Comparison of ENCODE assay signal across 11 cellular contexts in genomic region chr17:27320222-27320560, GRCh38. TPM values are rescaled to one million over a fixed set of nuclear protein-coding genes. Genes with fewer than 3 reads are reported as not detected.
DNase-seq lines count a peak whose midpoint lies in the region; ATAC-seq, FAIRE-seq and TF ChIP-seq lines count a peak whose summit lies in the region.
"Had no signal": no experiment of that assay in that cellular context is flagged by ENCODE, and none has a peak within 500 bp of the region (broad histone marks: within the 10 kb centered on the region; RNA-seq: fewer than 3 reads in every experiment).

No MANE protein-coding gene starts in this region.

- no peak for DNase-seq in natural killer cell
- no peak for DNase-seq in natural killer cell treated with Interleukin-12 subunit alpha and Interleukin-12 subunit beta and Interleukin-15 and Interleukin-18, amount 100 ng/mL, for 72 hours (ENCODE audit: low spot score)
- no peak for DNase-seq in epithelial cell of prostate (ENCODE audit: low read depth, low spot score)
- no peak for DNase-seq in pancreas
- DNase-seq in vagina (ENCODE audit: extremely low spot score in 2 of 2): no peak
- no peak for DNase-seq in GDM1 (lab: John Stamatoyannopoulos, UW)
- DNase-seq in MM.1S: no peak
- DNase-seq: NCI-H2081 had no signal

- H4K20me1 ChIP-seq in MM.1S (ENCODE audit: insufficient read depth, low read length): no peaks in the 10 kb centered on the region

- H3K9ac ChIP-seq in MM.1S (ENCODE audit: low read length): no peak overlapping the region

- intact Hi-C loops in natural killer cell (cut with micrococcal nuclease) (no loop called here), pancreas (cut with DNase I) (no loop called here), vagina (cut with DNase I) (no loop called here)

- FAIRE-seq in pancreas (lab: Jason Lieb, UNC): no peak

- no peaks in the 10 kb centered on the region for H3K9me3 ChIP-seq in pancreas
- H3K9me3 ChIP-seq in vagina: no peaks in the 10 kb centered on the region
- no peaks in the 10 kb centered on the region for H3K9me3 ChIP-seq in MM.1S (replicated peaks; ENCODE audit: insufficient read depth, low read length)
- H3K9me3 ChIP-seq: tibial nerve had no signal

- H2AFZ ChIP-seq in MM.1S (ENCODE audit: low read length): no peak overlapping the region

- TF ChIP-seq CTCF in natural killer cell (IDR thresholded peaks at IDR 0.05): no peak
- no peak for TF ChIP-seq CTCF in pancreas (IDR thresholded peaks at IDR 0.05)
- TF ChIP-seq CTCF in vagina (IDR thresholded peaks at IDR 0.05): no peak
- TF ChIP-seq CTCF in MM.1S (IDR thresholded peaks at IDR 0.05; ENCODE audit: low read length): no peak

- H3K9me2 ChIP-seq in MM.1S (replicated peaks; ENCODE audit: insufficient read depth, low read length): no peaks in the 10 kb centered on the region

- H3K27me3 ChIP-seq in pancreas: no peaks in the 10 kb centered on the region
- H3K27me3 ChIP-seq in vagina: no peaks in the 10 kb centered on the region
- no peaks in the 10 kb centered on the region for H3K27me3 ChIP-seq in MM.1S (replicated peaks; ENCODE audit: insufficient read depth, low read length)
- H3K27me3 ChIP-seq: tibial nerve had no signal

- H3F3A ChIP-seq in MM.1S (ENCODE audit: insufficient read depth, low read length): no peaks in the 10 kb centered on the region

- no peak for TF ChIP-seq POLR2A in vagina (IDR thresholded peaks at IDR 0.05)

- H3K36me3 ChIP-seq in pancreas (peaks cover 3 to 9% (median 6%) of the 10 kb centered on the region in 3 donors), vagina (peaks cover 0 to 26% of the 10 kb centered on the region in 2 donors), MM.1S (replicated peaks; ENCODE audit: insufficient read depth, low read length) (no peaks in the 10 kb centered on the region)

- H3K27ac Mint-ChIP-seq in natural killer cell: peak overlapping the region; percentile 77 to 81
- H3K27ac Mint-ChIP-seq in natural killer cell treated with Interleukin-12 subunit alpha and Interleukin-12 subunit beta and Interleukin-15 and Interleukin-18, amount 100 ng/mL, for 72 hours: peak overlapping the region in 1 of 2 donors; percentile 77
- H3K27ac Mint-ChIP-seq: activated naive CD8-positive, alpha-beta T cell had no signal

- ATAC-seq in natural killer cell (no peak), pancreas (peak in 1 of 4 donors; percentile 26), GM18873 (IDR thresholded peaks at IDR 0.05; ENCODE audit: low FRiP score, unreplicated experiment) (no peak)
- no peak for ATAC-seq in natural killer cell treated with Interleukin-12 subunit alpha and Interleukin-12 subunit beta and Interleukin-15 and Interleukin-18, amount 100 ng/mL, for 72 hours

- no peaks in the 10 kb centered on the region for H3K27me3 Mint-ChIP-seq in natural killer cell (ENCODE audit: low read depth in 2 of 2)
- H3K27me3 Mint-ChIP-seq in natural killer cell treated with Interleukin-12 subunit alpha and Interleukin-12 subunit beta and Interleukin-15 and Interleukin-18, amount 100 ng/mL, for 72 hours: no peaks in the 10 kb centered on the region
- H3K27me3 Mint-ChIP-seq: activated naive CD8-positive, alpha-beta T cell had no signal

- H3K4me1 Mint-ChIP-seq in natural killer cell: peaks cover 14 to 29% of the 10 kb centered on the region in 2 donors
- H3K4me1 Mint-ChIP-seq in natural killer cell treated with Interleukin-12 subunit alpha and Interleukin-12 subunit beta and Interleukin-15 and Interleukin-18, amount 100 ng/mL, for 72 hours (ENCODE audit: low read depth in 2 of 2): peaks cover 0 to 9% of the 10 kb centered on the region in 2 donors

- no peaks in the 10 kb centered on the region for H3K9me3 Mint-ChIP-seq in natural killer cell
- no peaks in the 10 kb centered on the region for H3K9me3 Mint-ChIP-seq in natural killer cell treated with Interleukin-12 subunit alpha and Interleukin-12 subunit beta and Interleukin-15 and Interleukin-18, amount 100 ng/mL, for 72 hours

- H3K4me2 ChIP-seq in MM.1S (ENCODE audit: low read depth, low read length): no peak overlapping the region

- H3K36me3 Mint-ChIP-seq in natural killer cell: peaks cover 6% of the 10 kb centered on the region
- H3K36me3 Mint-ChIP-seq in natural killer cell treated with Interleukin-12 subunit alpha and Interleukin-12 subunit beta and Interleukin-15 and Interleukin-18, amount 100 ng/mL, for 72 hours: peaks cover 10% of the 10 kb centered on the region

- no peaks in the 10 kb centered on the region for H3K79me2 ChIP-seq in MM.1S (ENCODE audit: low read length)

- H3K4me3 ChIP-seq in pancreas: no peak overlapping the region
- no peak overlapping the region for H3K4me3 ChIP-seq in vagina
- no peak overlapping the region for H3K4me3 ChIP-seq in MM.1S (ENCODE audit: low read length)
- H3K4me3 ChIP-seq: tibial nerve had no signal

- H3K4me1 ChIP-seq in pancreas: peaks cover 5 to 9% (median 9%) of the 10 kb centered on the region in 3 donors
- H3K4me1 ChIP-seq in vagina: peaks cover 40% of the 10 kb centered on the region
- H3K4me1 ChIP-seq in MM.1S (ENCODE audit: low read length): no peaks in the 10 kb centered on the region

- peak overlapping the region; percentile 24 for H3K27ac ChIP-seq in epithelial cell of prostate
- H3K27ac ChIP-seq in pancreas: peak overlapping the region in 3 of 4 donors; percentile 7 to 24 (median 11)
- H3K27ac ChIP-seq in vagina: peak overlapping the region; percentile 50
- no peak overlapping the region for H3K27ac ChIP-seq in MM.1S (ENCODE audit: low read length)

- 61 to 63% methylated on average over 4 of the region's 4 CpGs for WGBS in pancreas, 2 donors

- H3K4me3 Mint-ChIP-seq in natural killer cell: no peak overlapping the region
- no peak overlapping the region for H3K4me3 Mint-ChIP-seq in natural killer cell treated with Interleukin-12 subunit alpha and Interleukin-12 subunit beta and Interleukin-15 and Interleukin-18, amount 100 ng/mL, for 72 hours
- H3K4me3 Mint-ChIP-seq: activated naive CD8-positive, alpha-beta T cell had no signal

RNA-seq across cellular contexts. Expression of gene WSB1, which starts 26.3 kb away (rescaled TPM):
- total RNA-seq in natural killer cell: 100 to 1,000 TPM; 124 to 205 (median 187) TPM
- total RNA-seq in natural killer cell treated with Interleukin-12 subunit alpha and Interleukin-12 subunit beta and Interleukin-15 and Interleukin-18, amount 100 ng/mL, for 72 hours: 100 to 1,000 TPM; 129 to 174 TPM
- total RNA-seq in pancreas: 10 to 100 TPM; 41.3 to 73.7 (median 50.3) TPM
- polyA plus RNA-seq in pancreas: 10 to 100 TPM; 49.8 to 84.3 TPM
- 158 TPM for total RNA-seq in vagina
